ENCODE assay signal across 1 cellular context in genomic region chr5:171989276-171989675, GRCh38.
TF ChIP-seq lines count a peak whose summit lies in the region.

No MANE protein-coding gene starts in this region.

TF ChIP-seq in GM12878, 131 proteins besides CTCF, POLR2A, EP300 and RAD21 (continued from another document and continues in another):
- TF ChIP-seq ATF3 (IDR thresholded peaks at IDR 0.05; ENCODE audit: borderline replicate concordance, extremely low read depth, low read depth, low read length) (no peak), CREM (IDR thresholded peaks at IDR 0.05; ENCODE audit: low read depth) (peak; percentile 94), ZNF24 (IDR thresholded peaks at IDR 0.05) (peak; percentile 65; the same call in 1 of the 2 replicates), ZBTB40 (IDR thresholded peaks at IDR 0.05; ENCODE audit: borderline replicate concordance) (no peak), IKZF1 (conservative IDR thresholded peaks at IDR 0.05) (peak; percentile 96), POU2F2 (IDR thresholded peaks at IDR 0.05; ENCODE audit: borderline replicate concordance, low read depth, low read length) (peak; percentile 58; the same call in 1 of the 3 replicates), GATAD2B (conservative IDR thresholded peaks at IDR 0.05; ENCODE audit: low read depth) (no peak), SRF (IDR thresholded peaks at IDR 0.05; ENCODE audit: low read depth in 2 of 2, low read length in 2 of 2) (peak in 1 of 2 experiments; percentile 91; a peak in 2 of 4 replicates), KDM1A (IDR thresholded peaks at IDR 0.05; ENCODE audit: borderline replicate concordance) (no peak), PAX5 (IDR thresholded peaks at IDR 0.05; ENCODE audit: borderline replicate concordance, low read depth, low read length) (peak; percentile 86; the same call in 1 of the 2 replicates), WRNIP1 (IDR thresholded peaks at IDR 0.05; ENCODE audit: borderline replicate concordance, low read depth, low read length) (no peak), ZNF207 (IDR thresholded peaks at IDR 0.05; ENCODE audit: borderline replicate concordance) (no peak), CUX1 (IDR thresholded peaks at IDR 0.05; ENCODE audit: insufficient replicate concordance, low read depth, low read length) (no peak), RELA (IDR thresholded peaks at IDR 0.05; ENCODE audit: borderline replicate concordance, partially characterized antibody) (no peak), SREBF2 (IDR thresholded peaks at IDR 0.05; ENCODE audit: low read length) (no peak), TCF7 (IDR thresholded peaks at IDR 0.05; ENCODE audit: borderline replicate concordance) (peak; percentile 74; the same call in 1 of the 2 replicates), MYB (IDR thresholded peaks at IDR 0.05; ENCODE audit: borderline replicate concordance, low read depth, low read length) (no peak), SPI1 (IDR thresholded peaks at IDR 0.05; ENCODE audit: borderline replicate concordance, insufficient read depth, low read depth, low read length) (0 out of 2 replicates have a peak, but pooled peaks have one; percentile 3), CEBPB (IDR thresholded peaks at IDR 0.05; ENCODE audit: borderline replicate concordance in 1 of 2, low read depth in 2 of 2, low read length in 2 of 2) (peak in 1 of 2 experiments; percentile 85; a peak in 2 of 4 replicates), LARP7 (IDR thresholded peaks at IDR 0.05) (no peak), BRCA1 (IDR thresholded peaks at IDR 0.05; ENCODE audit: low read depth, low read length) (no peak), MEF2B (IDR thresholded peaks at IDR 0.05; ENCODE audit: partially characterized antibody, poor library complexity, severe bottlenecking) (no peak), SIX5 (IDR thresholded peaks at IDR 0.05; ENCODE audit: low read depth, low read length, severe bottlenecking) (no peak), DPF2 (IDR thresholded peaks at IDR 0.05) (peak; percentile 95), PAX8 (IDR thresholded peaks at IDR 0.05) (no peak), STAT3 (IDR thresholded peaks at IDR 0.05; ENCODE audit: low read depth, low read length) (peak; percentile 69; the same call in 1 of the 2 replicates), RAD51 (IDR thresholded peaks at IDR 0.05) (no peak), REST (IDR thresholded peaks at IDR 0.05; ENCODE audit: low read depth, low read length) (no peak), SIN3A (IDR thresholded peaks at IDR 0.05; ENCODE audit: low read depth, low read length) (no peak), HDAC2 (IDR thresholded peaks at IDR 0.05) (no peak), FOXM1 (IDR thresholded peaks at IDR 0.05; ENCODE audit: low read depth, low read length) (peak; percentile 91), ZBTB4 (CRISPR knock-in tag; IDR thresholded peaks at IDR 0.05) (no peak), ZSCAN29 (IDR thresholded peaks at IDR 0.05) (no peak), PRDM15 (CRISPR knock-in tag; IDR thresholded peaks at IDR 0.05) (no peak), NR2C2 (IDR thresholded peaks at IDR 0.05; ENCODE audit: borderline replicate concordance, control insufficient read depth, insufficient read length, low read depth) (no peak), MTA2 (IDR thresholded peaks at IDR 0.05; ENCODE audit: low read depth) (peak; percentile 93), MXI1 (IDR thresholded peaks at IDR 0.05; ENCODE audit: low read depth, low read length) (no peak), SUPT20H (IDR thresholded peaks at IDR 0.05; ENCODE audit: borderline replicate concordance, control insufficient read depth, low read depth, low read length) (no peak), MYC (IDR thresholded peaks at IDR 0.05; ENCODE audit: insufficient read depth, insufficient read length, insufficient replicate concordance, low read length, severe bottlenecking) (no peak), ZBED1 (IDR thresholded peaks at IDR 0.05; ENCODE audit: borderline replicate concordance) (peak; percentile 85; the same call in 1 of the 2 replicates), BCL11A (IDR thresholded peaks at IDR 0.05; ENCODE audit: low read depth, low read length) (peak; percentile 100), SMC3 (IDR thresholded peaks at IDR 0.05; ENCODE audit: borderline replicate concordance, low read length) (no peak), STAT1 (conservative IDR thresholded peaks at IDR 0.05) (no peak)
